1 cellular context compared by ENCODE assay signal in the genomic region with DNA sequence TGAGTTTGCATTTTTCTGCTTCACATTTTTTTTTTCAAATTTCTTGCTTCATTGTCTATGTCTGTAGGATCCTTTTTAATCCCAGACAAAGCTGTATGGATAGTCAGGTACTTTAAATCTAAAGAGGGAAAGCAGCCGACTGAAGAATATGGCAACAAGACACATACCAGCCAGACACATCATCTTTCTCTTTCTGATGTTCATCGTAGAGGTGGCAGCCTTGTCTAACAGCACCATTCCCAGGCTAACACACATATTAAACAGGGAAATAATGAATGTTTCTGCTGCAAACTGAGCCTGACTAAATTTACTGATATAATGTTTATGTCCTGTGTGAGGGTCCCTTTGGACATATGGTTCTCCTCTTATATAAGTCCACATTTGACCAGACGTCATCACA.
TF ChIP-seq lines count a peak whose summit lies in the region.

No MANE protein-coding gene starts in this region.

TF ChIP-seq in SK-N-SH, 30 proteins besides CTCF, POLR2A, EP300 and RAD21:
- TF ChIP-seq, protein P1, sequence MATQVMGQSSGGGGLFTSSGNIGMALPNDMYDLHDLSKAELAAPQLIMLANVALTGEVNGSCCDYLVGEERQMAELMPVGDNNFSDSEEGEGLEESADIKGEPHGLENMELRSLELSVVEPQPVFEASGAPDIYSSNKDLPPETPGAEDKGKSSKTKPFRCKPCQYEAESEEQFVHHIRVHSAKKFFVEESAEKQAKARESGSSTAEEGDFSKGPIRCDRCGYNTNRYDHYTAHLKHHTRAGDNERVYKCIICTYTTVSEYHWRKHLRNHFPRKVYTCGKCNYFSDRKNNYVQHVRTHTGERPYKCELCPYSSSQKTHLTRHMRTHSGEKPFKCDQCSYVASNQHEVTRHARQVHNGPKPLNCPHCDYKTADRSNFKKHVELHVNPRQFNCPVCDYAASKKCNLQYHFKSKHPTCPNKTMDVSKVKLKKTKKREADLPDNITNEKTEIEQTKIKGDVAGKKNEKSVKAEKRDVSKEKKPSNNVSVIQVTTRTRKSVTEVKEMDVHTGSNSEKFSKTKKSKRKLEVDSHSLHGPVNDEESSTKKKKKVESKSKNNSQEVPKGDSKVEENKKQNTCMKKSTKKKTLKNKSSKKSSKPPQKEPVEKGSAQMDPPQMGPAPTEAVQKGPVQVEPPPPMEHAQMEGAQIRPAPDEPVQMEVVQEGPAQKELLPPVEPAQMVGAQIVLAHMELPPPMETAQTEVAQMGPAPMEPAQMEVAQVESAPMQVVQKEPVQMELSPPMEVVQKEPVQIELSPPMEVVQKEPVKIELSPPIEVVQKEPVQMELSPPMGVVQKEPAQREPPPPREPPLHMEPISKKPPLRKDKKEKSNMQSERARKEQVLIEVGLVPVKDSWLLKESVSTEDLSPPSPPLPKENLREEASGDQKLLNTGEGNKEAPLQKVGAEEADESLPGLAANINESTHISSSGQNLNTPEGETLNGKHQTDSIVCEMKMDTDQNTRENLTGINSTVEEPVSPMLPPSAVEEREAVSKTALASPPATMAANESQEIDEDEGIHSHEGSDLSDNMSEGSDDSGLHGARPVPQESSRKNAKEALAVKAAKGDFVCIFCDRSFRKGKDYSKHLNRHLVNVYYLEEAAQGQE (IDR thresholded peaks at IDR 0.05; ENCODE audit: low read depth, low read length): no peak
- no peak for TF ChIP-seq NFIC (IDR thresholded peaks at IDR 0.05; ENCODE audit: borderline replicate concordance)
- TF ChIP-seq, protein P2, sequence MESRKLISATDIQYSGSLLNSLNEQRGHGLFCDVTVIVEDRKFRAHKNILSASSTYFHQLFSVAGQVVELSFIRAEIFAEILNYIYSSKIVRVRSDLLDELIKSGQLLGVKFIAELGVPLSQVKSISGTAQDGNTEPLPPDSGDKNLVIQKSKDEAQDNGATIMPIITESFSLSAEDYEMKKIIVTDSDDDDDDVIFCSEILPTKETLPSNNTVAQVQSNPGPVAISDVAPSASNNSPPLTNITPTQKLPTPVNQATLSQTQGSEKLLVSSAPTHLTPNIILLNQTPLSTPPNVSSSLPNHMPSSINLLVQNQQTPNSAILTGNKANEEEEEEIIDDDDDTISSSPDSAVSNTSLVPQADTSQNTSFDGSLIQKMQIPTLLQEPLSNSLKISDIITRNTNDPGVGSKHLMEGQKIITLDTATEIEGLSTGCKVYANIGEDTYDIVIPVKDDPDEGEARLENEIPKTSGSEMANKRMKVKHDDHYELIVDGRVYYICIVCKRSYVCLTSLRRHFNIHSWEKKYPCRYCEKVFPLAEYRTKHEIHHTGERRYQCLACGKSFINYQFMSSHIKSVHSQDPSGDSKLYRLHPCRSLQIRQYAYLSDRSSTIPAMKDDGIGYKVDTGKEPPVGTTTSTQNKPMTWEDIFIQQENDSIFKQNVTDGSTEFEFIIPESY (IDR thresholded peaks at IDR 0.05; ENCODE audit: borderline replicate concordance, low read depth): no peak
